In the genomic region with DNA sequence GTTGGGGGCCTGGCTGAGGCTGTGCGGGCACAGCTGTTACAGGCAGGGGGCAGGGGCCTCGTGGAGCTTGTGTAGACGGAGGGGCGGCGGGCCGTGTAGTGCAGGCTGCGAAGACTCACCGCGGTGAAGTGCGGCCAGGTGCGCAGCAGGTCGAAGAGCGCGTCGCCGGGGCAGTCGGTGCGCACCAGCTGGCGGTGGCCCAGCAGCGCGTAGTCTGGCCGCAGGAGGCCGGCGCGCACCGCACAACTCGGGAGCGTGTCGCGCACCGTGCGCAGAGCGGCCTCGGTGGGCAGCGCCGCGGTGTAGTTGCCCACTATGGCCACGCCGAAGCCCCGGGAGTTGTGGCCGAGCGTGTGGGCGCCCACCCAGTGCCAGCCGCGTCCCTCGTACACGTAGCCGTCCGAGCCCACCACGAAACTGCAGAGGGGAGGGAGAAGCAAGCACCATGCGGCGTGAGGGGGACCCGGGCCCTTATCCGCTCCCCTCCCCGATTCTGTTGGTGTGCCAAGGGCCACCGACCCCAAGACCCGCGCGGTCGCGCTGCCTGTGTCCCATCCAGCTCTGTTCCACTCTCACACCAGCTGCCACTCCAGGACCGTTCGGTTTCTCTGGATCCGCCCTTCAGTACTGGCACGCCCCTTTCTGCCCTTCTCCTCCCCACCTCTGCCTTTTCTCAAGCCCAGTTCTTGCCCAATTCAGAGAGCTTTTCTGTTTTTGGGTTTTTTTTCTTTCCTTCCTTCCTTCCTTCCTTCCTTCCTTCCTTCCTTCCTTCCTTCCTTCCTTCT, we compare ENCODE assay signal across 2 cellular contexts.
TF ChIP-seq lines count a peak whose summit lies in the region.

No MANE protein-coding gene starts in this region.

TF ChIP-seq in SK-N-SH, 30 proteins besides CTCF, POLR2A, EP300 and RAD21:
- TF ChIP-seq SMC3 (IDR thresholded peaks at IDR 0.05; ENCODE audit: low read depth, low read length), result no peak
- TF ChIP-seq CHD2 (IDR thresholded peaks at IDR 0.05; ENCODE audit: low read length, partially characterized antibody), result no peak
- no peak for TF ChIP-seq TAF1 (IDR thresholded peaks at IDR 0.05; ENCODE audit: borderline replicate concordance, low read depth, low read length)
- TF ChIP-seq YY1 (IDR thresholded peaks at IDR 0.05; ENCODE audit: low read depth), result no peak
- TF ChIP-seq, protein P1, sequence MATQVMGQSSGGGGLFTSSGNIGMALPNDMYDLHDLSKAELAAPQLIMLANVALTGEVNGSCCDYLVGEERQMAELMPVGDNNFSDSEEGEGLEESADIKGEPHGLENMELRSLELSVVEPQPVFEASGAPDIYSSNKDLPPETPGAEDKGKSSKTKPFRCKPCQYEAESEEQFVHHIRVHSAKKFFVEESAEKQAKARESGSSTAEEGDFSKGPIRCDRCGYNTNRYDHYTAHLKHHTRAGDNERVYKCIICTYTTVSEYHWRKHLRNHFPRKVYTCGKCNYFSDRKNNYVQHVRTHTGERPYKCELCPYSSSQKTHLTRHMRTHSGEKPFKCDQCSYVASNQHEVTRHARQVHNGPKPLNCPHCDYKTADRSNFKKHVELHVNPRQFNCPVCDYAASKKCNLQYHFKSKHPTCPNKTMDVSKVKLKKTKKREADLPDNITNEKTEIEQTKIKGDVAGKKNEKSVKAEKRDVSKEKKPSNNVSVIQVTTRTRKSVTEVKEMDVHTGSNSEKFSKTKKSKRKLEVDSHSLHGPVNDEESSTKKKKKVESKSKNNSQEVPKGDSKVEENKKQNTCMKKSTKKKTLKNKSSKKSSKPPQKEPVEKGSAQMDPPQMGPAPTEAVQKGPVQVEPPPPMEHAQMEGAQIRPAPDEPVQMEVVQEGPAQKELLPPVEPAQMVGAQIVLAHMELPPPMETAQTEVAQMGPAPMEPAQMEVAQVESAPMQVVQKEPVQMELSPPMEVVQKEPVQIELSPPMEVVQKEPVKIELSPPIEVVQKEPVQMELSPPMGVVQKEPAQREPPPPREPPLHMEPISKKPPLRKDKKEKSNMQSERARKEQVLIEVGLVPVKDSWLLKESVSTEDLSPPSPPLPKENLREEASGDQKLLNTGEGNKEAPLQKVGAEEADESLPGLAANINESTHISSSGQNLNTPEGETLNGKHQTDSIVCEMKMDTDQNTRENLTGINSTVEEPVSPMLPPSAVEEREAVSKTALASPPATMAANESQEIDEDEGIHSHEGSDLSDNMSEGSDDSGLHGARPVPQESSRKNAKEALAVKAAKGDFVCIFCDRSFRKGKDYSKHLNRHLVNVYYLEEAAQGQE (IDR thresholded peaks at IDR 0.05; ENCODE audit: low read depth, low read length), result no peak
- no peak for TF ChIP-seq FOSL2 (IDR thresholded peaks at IDR 0.05; ENCODE audit: borderline replicate concordance, low read depth)
- TF ChIP-seq, protein P2, sequence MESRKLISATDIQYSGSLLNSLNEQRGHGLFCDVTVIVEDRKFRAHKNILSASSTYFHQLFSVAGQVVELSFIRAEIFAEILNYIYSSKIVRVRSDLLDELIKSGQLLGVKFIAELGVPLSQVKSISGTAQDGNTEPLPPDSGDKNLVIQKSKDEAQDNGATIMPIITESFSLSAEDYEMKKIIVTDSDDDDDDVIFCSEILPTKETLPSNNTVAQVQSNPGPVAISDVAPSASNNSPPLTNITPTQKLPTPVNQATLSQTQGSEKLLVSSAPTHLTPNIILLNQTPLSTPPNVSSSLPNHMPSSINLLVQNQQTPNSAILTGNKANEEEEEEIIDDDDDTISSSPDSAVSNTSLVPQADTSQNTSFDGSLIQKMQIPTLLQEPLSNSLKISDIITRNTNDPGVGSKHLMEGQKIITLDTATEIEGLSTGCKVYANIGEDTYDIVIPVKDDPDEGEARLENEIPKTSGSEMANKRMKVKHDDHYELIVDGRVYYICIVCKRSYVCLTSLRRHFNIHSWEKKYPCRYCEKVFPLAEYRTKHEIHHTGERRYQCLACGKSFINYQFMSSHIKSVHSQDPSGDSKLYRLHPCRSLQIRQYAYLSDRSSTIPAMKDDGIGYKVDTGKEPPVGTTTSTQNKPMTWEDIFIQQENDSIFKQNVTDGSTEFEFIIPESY (IDR thresholded peaks at IDR 0.05; ENCODE audit: borderline replicate concordance, low read depth), result no peak
- TF ChIP-seq ELF1 (IDR thresholded peaks at IDR 0.05), result no peak
- TF ChIP-seq, protein P3, sequence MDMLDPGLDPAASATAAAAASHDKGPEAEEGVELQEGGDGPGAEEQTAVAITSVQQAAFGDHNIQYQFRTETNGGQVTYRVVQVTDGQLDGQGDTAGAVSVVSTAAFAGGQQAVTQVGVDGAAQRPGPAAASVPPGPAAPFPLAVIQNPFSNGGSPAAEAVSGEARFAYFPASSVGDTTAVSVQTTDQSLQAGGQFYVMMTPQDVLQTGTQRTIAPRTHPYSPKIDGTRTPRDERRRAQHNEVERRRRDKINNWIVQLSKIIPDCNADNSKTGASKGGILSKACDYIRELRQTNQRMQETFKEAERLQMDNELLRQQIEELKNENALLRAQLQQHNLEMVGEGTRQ (IDR thresholded peaks at IDR 0.05; ENCODE audit: borderline replicate concordance, low read depth, low read length), result no peak
- TF ChIP-seq FOXJ3 (CRISPR knock-in tag; IDR thresholded peaks at IDR 0.05), result no peak
- no peak for TF ChIP-seq RCOR1 (IDR thresholded peaks at IDR 0.05; ENCODE audit: low read length)
- TF ChIP-seq, protein P4, sequence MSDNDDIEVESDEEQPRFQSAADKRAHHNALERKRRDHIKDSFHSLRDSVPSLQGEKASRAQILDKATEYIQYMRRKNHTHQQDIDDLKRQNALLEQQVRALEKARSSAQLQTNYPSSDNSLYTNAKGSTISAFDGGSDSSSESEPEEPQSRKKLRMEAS (IDR thresholded peaks at IDR 0.05; ENCODE audit: low read depth), result no peak

TF ChIP-seq in endothelial cell of umbilical vein, 7 proteins besides CTCF, POLR2A, EP300 and RAD21:
- no peak for TF ChIP-seq EZH2 (IDR thresholded peaks at IDR 0.05; ENCODE audit: borderline replicate concordance, low read depth, low read length, severe bottlenecking)
- no peak for TF ChIP-seq GATA2 (IDR thresholded peaks at IDR 0.05; ENCODE audit: insufficient read depth, insufficient read length, low read depth, low read length)
- no peak for TF ChIP-seq JUN (IDR thresholded peaks at IDR 0.05; ENCODE audit: borderline replicate concordance, insufficient read depth, insufficient read length, low read depth)
- TF ChIP-seq POLR2AphosphoS5 (IDR thresholded peaks at IDR 0.05; ENCODE audit: insufficient read depth, low read depth, low read length), result no peak
- TF ChIP-seq FOS (IDR thresholded peaks at IDR 0.05; ENCODE audit: borderline replicate concordance, insufficient read depth, low read length), result no peak
- TF ChIP-seq MYC (IDR thresholded peaks at IDR 0.05; ENCODE audit: low read depth, low read length), result no peak
- TF ChIP-seq, protein P4 (IDR thresholded peaks at IDR 0.05; ENCODE audit: insufficient read depth, insufficient read length), result no peak
